17 cellular contexts compared by ENCODE assay signal in genomic region chr2:191983186-191983585, GRCh38.
DNase-seq lines count a peak whose midpoint lies in the region; ATAC-seq, FAIRE-seq and TF ChIP-seq lines count a peak whose summit lies in the region.
"Had no signal": no experiment of that assay in that cellular context is flagged by ENCODE, and none has a peak within 500 bp of the region (broad histone marks: within the 10 kb centered on the region; RNA-seq: fewer than 3 reads in every experiment).

No MANE protein-coding gene starts in this region.

- TF ChIP-seq RAD21 in K562 (CRISPR knock-in tag; conservative IDR thresholded peaks at IDR 0.05 in 1 of 2, IDR thresholded peaks at IDR 0.05 in 1 of 2), result no peak

- H3K14ac ChIP-seq in trophoblast cell (ENCODE audit: low read length), result no peak overlapping the region

- H3K4me3 ChIP-seq in K562 (no peak overlapping the region), trophoblast cell (ENCODE audit: low read depth, low read length) (no peak overlapping the region), kidney (ENCODE audit: low read length in 2 of 2) (no peak overlapping the region)
- H3K4me3 ChIP-seq: GM12878, GM23248, SJSA1 had no signal

- no TSS peak for BruUV-seq in K562 (replicated peaks; lab: Mats Ljungman, UMichigan)

- H3K36me3 ChIP-seq in K562 (ENCODE audit: control insufficient read depth, insufficient read depth, low read length) (no peaks in the 10 kb centered on the region), trophoblast cell (ENCODE audit: control insufficient read depth in 1 of 2, insufficient read depth in 2 of 2, low read length in 2 of 2) (no peaks in the 10 kb centered on the region), kidney (ENCODE audit: control insufficient read depth in 1 of 2, insufficient read depth in 2 of 2, low read length in 2 of 2) (no peaks in the 10 kb centered on the region)
- H3K36me3 ChIP-seq: SJSA1 had no signal

- H3K18ac ChIP-seq in trophoblast cell (ENCODE audit: low read length), result no peak overlapping the region

- H4K12ac ChIP-seq in trophoblast cell (ENCODE audit: low read depth, low read length), result no peak overlapping the region

- no peak overlapping the region for H4K91ac ChIP-seq in trophoblast cell (ENCODE audit: low read depth, low read length)

- H3K23ac ChIP-seq in trophoblast cell (ENCODE audit: low read length), result no peak overlapping the region

- H3K9ac ChIP-seq in K562 (ENCODE audit: insufficient read depth in 1 of 2, low read depth in 2 of 2, low read length in 2 of 2) (no peak overlapping the region), trophoblast cell (ENCODE audit: low read length) (no peak overlapping the region), kidney (ENCODE audit: low read length in 2 of 2) (no peak overlapping the region)
- H3K9ac ChIP-seq: GM23248 had no signal

- no peaks in the 10 kb centered on the region for H3K79me1 ChIP-seq in trophoblast cell (ENCODE audit: low read length)

- ATAC-seq in K562 (no peak), HG02938 (IDR thresholded peaks at IDR 0.05; ENCODE audit: unreplicated experiment) (no peak)
- ATAC-seq: CD8-positive, alpha-beta T cell; GM12878; HCT116 had no signal

- POLR2A ChIA-PET in K562 (lab: Yijun Ruan, JAX), result no interaction called here

- H3K27me3 ChIP-seq in K562 (ENCODE audit: control insufficient read depth in 2 of 2, insufficient read depth in 2 of 2, low read length in 2 of 2) (no peaks in the 10 kb centered on the region), trophoblast cell (ENCODE audit: insufficient read depth, low read length) (no peaks in the 10 kb centered on the region)
- H3K27me3 ChIP-seq: SJSA1 had no signal

- FAIRE-seq in K562 (lab: Jason Lieb, UNC) (no peak), kidney (lab: Jason Lieb, UNC) (no peak)
- FAIRE-seq: GM12878, GM18507, HTR-8/SVneo had no signal

- H2AK5ac ChIP-seq in trophoblast cell (ENCODE audit: low read length), result no peak overlapping the region

- no peaks in the 10 kb centered on the region for H4K20me1 ChIP-seq in K562 (replicated peaks; ENCODE audit: control insufficient read depth, insufficient read depth, low read length)

- TF ChIP-seq CTCF in K562 (IDR thresholded peaks at IDR 0.05 in 2 of 3, conservative IDR thresholded peaks at IDR 0.05 in 1 of 3; ENCODE audit: insufficient read depth in 2 of 3, low read depth in 1 of 3, low read length in 3 of 3), result no peak
- TF ChIP-seq CTCF in kidney (IDR thresholded peaks at IDR 0.05; ENCODE audit: borderline replicate concordance, extremely low read depth, insufficient read depth), result no peak

- no peak overlapping the region for H3K27ac ChIP-seq in K562 (ENCODE audit: extremely low read depth, low read depth, low read length)
- H3K27ac ChIP-seq in trophoblast cell (ENCODE audit: low read depth, low read length), result no peak overlapping the region
- H3K27ac ChIP-seq in kidney (ENCODE audit: low read depth in 2 of 2, low read length in 2 of 2), result no peak overlapping the region
- H3K27ac ChIP-seq: GM23248, SJSA1 had no signal

- no peaks in the 10 kb centered on the region for H3K9me1 ChIP-seq in K562 (ENCODE audit: control insufficient read depth, insufficient read depth, low read length)

- H3K4me2 ChIP-seq in K562 (ENCODE audit: insufficient read depth, low read length) (no peak overlapping the region), trophoblast cell (ENCODE audit: low read length) (no peak overlapping the region)

- no peak overlapping the region for H2AFZ ChIP-seq in K562 (ENCODE audit: low read depth, low read length)
- no peak overlapping the region for H2AFZ ChIP-seq in trophoblast cell (ENCODE audit: insufficient read depth, low read length, poor library complexity)
- H2AFZ ChIP-seq: GM23248 had no signal

- DNase-seq in ELF-1 (ENCODE audit: low read depth, low spot score), result peak; percentile 2
- DNase-seq in NCI-H345 (lab: John Stamatoyannopoulos, UW), result peak; percentile 55
- DNase-seq in K562 (ENCODE audit: extremely low read depth in 1 of 4, low spot score in 3 of 4), result no peak
- DNase-seq in trophoblast cell, result peak; percentile 34 to 94
- no peak for DNase-seq in NCI-H2196 treated with DMSO at 0.1 percent for 48 hours (lab: John Stamatoyannopoulos, UW; ENCODE audit: unreplicated experiment)
- no peak for DNase-seq in kidney
- DNase-seq: CD8-positive, alpha-beta T cell; GM23248; NCI-H1930; NCI-H82; SW 1271 had no signal

- in situ Hi-C loops in K562 (cut with MboI), result no loop called here

- no peak overlapping the region for H4K8ac ChIP-seq in trophoblast cell (ENCODE audit: low read depth, low read length)

- H3K4ac ChIP-seq in trophoblast cell (ENCODE audit: low read depth, low read length), result no peak overlapping the region

- intact Hi-C loops in K562 (cut with micrococcal nuclease), result no loop called here
- intact Hi-C loops in kidney (cut with DNase I), result no loop called here

- H3K9me3 ChIP-seq in K562 (replicated peaks; ENCODE audit: control insufficient read depth, insufficient read depth, low read depth, low read length), result no peaks in the 10 kb centered on the region
- H3K9me3 ChIP-seq in trophoblast cell (ENCODE audit: insufficient read depth, low read depth, low read length), result no peaks in the 10 kb centered on the region
- H3K9me3 ChIP-seq in kidney (ENCODE audit: control insufficient read depth in 1 of 2, low read length in 2 of 2), result no peaks in the 10 kb centered on the region
- H3K9me3 ChIP-seq: SJSA1 had no signal

- H3K79me2 ChIP-seq in K562 (ENCODE audit: control insufficient read depth, insufficient read depth, low read length), result no peaks in the 10 kb centered on the region
- no peaks in the 10 kb centered on the region for H3K79me2 ChIP-seq in trophoblast cell (ENCODE audit: control insufficient read depth, insufficient read depth, low read length, poor library complexity)

- no peak overlapping the region for H2BK120ac ChIP-seq in trophoblast cell (ENCODE audit: insufficient read depth, low read length, poor library complexity)

- TF ChIP-seq EP300 in K562 (IDR thresholded peaks at IDR 0.05; ENCODE audit: low read length), result no peak

- CTCF ChIA-PET in K562 (lab: Yijun Ruan, JAX; ENCODE audit: low intra/inter-chr PET ratio), result no interaction called here

- H3K4me1 ChIP-seq in K562 (replicated peaks in 1 of 2; ENCODE audit: control insufficient read depth in 2 of 2, insufficient read depth in 2 of 2, low read length in 2 of 2) (no peaks in the 10 kb centered on the region), trophoblast cell (ENCODE audit: control insufficient read depth in 1 of 2, insufficient read depth in 2 of 2, low read length in 2 of 2) (no peaks in the 10 kb centered on the region), kidney (ENCODE audit: control insufficient read depth in 1 of 2, insufficient read depth in 1 of 2, low read depth in 1 of 2, low read length in 2 of 2) (no peaks in the 10 kb centered on the region)
- H3K4me1 ChIP-seq: SJSA1 had no signal

- H2BK12ac ChIP-seq in trophoblast cell (ENCODE audit: low read length), result no peak overlapping the region

- TF ChIP-seq POLR2A in K562 (conservative IDR thresholded peaks at IDR 0.05), result no peak

- H2BK5ac ChIP-seq in trophoblast cell (ENCODE audit: low read depth, low read length, poor library complexity), result no peak overlapping the region

TF ChIP-seq in K562, 482 proteins besides CTCF, POLR2A, EP300 and RAD21:
- TF ChIP-seq PBX2 (CRISPR knock-in tag; IDR thresholded peaks at IDR 0.05; ENCODE audit: low read depth) (no peak), PBX2 (tag; conservative IDR thresholded peaks at IDR 0.05; ENCODE audit: low read depth) (0 out of 2 replicates have a peak, but pooled peaks have one; percentile 8), RBM17 (IDR thresholded peaks at IDR 0.05; ENCODE audit: borderline replicate concordance, low read depth, low read length) (no peak)
TF ChIP-seq in K562: peak in this region for 1.

Comparison
In these comparisons a context has a peak if more than half of its experiments do, and no peak if none do; other contexts are left out.
1. DNase-seq: peak in ELF-1 (single experiment), NCI-H345 (single experiment) and trophoblast cell (2 of 2); none in K562 (0 of 4), NCI-H2196 treated with DMSO at 0.1 percent for 48 hours (single experiment) and kidney (single experiment).